1 cellular context compared by ENCODE assay signal in the genomic region with DNA sequence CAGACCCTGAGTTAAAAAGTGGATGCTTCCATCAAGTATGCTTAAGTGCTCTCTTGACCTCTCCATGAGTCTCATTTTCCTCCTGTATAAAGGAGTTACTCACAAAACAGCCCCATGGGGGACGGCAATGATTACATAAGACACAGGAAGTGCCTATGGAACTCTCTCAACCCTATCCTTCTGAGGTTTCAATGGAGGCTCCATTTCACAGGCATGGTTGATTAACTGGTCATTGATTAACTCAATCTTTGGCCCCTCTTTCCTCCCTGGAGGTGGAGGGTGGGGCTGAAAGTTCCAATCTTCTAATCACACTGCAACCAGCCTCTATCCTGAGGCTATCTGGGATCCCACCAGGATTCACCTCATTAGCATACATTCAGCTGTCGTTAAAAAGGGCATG.
TF ChIP-seq lines count a peak whose summit lies in the region.

No MANE protein-coding gene starts in this region.

TF ChIP-seq in HepG2, 621 proteins besides CTCF, POLR2A, EP300 and RAD21:
- TF ChIP-seq, protein P1, sequence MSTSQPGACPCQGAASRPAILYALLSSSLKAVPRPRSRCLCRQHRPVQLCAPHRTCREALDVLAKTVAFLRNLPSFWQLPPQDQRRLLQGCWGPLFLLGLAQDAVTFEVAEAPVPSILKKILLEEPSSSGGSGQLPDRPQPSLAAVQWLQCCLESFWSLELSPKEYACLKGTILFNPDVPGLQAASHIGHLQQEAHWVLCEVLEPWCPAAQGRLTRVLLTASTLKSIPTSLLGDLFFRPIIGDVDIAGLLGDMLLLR (CRISPR knock-in tag; IDR thresholded peaks at IDR 0.05), result no peak
- TF ChIP-seq MEIS1 (CRISPR knock-in tag; IDR thresholded peaks at IDR 0.05; ENCODE audit: borderline replicate concordance) (no peak), PHF20 (CRISPR knock-in tag; IDR thresholded peaks at IDR 0.05) (no peak), ETV5 (CRISPR knock-in tag; IDR thresholded peaks at IDR 0.05; ENCODE audit: borderline replicate concordance) (peak; percentile 70; the same call in 1 of the 2 replicates), FOXA3 (CRISPR knock-in tag; IDR thresholded peaks at IDR 0.05) (no peak), ZNF672 (CRISPR knock-in tag; IDR thresholded peaks at IDR 0.05) (no peak), ZNF354B (CRISPR knock-in tag; IDR thresholded peaks at IDR 0.05) (no peak), ELF3 (CRISPR knock-in tag; IDR thresholded peaks at IDR 0.05) (peak; percentile 32; the same call in 1 of the 2 replicates), NR2F6 (IDR thresholded peaks at IDR 0.05) (no peak), NR2F6 (CRISPR knock-in tag; IDR thresholded peaks at IDR 0.05) (0 out of 2 replicates have a peak, but pooled peaks have one; percentile 24), HNF1B (CRISPR knock-in tag; IDR thresholded peaks at IDR 0.05) (0 out of 2 replicates have a peak, but pooled peaks have one; percentile 37), GLMP (CRISPR knock-in tag; IDR thresholded peaks at IDR 0.05; ENCODE audit: borderline replicate concordance) (no peak), ARID5B (CRISPR knock-in tag; IDR thresholded peaks at IDR 0.05) (0 out of 2 replicates have a peak, but pooled peaks have one; percentile 9), ZNF644 (CRISPR knock-in tag; IDR thresholded peaks at IDR 0.05; ENCODE audit: low read depth) (peak; percentile 74; the same call in 1 of the 2 replicates), TBX2 (CRISPR knock-in tag; IDR thresholded peaks at IDR 0.05; ENCODE audit: borderline replicate concordance) (no peak), GABPA (IDR thresholded peaks at IDR 0.05; ENCODE audit: low read depth, low read length) (no peak), GABPA (CRISPR knock-in tag; IDR thresholded peaks at IDR 0.05; ENCODE audit: low read depth) (peak; percentile 51; the same call in 1 of the 2 replicates), ELF1 (CRISPR knock-in tag; IDR thresholded peaks at IDR 0.05) (peak; percentile 61), AKAP8 (CRISPR knock-in tag; IDR thresholded peaks at IDR 0.05) (0 out of 2 replicates have a peak, but pooled peaks have one; percentile 44), SALL2 (CRISPR knock-in tag; IDR thresholded peaks at IDR 0.05) (no peak), ZNF329 (CRISPR knock-in tag; IDR thresholded peaks at IDR 0.05; ENCODE audit: low read depth) (no peak), SALL1 (CRISPR knock-in tag; IDR thresholded peaks at IDR 0.05) (no peak), GPN1 (CRISPR knock-in tag; IDR thresholded peaks at IDR 0.05; ENCODE audit: borderline replicate concordance) (no peak), ZNF276 (CRISPR knock-in tag; IDR thresholded peaks at IDR 0.05; ENCODE audit: low read depth) (no peak)
- TF ChIP-seq, protein P2, sequence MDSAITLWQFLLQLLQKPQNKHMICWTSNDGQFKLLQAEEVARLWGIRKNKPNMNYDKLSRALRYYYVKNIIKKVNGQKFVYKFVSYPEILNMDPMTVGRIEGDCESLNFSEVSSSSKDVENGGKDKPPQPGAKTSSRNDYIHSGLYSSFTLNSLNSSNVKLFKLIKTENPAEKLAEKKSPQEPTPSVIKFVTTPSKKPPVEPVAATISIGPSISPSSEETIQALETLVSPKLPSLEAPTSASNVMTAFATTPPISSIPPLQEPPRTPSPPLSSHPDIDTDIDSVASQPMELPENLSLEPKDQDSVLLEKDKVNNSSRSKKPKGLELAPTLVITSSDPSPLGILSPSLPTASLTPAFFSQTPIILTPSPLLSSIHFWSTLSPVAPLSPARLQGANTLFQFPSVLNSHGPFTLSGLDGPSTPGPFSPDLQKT (CRISPR knock-in tag; IDR thresholded peaks at IDR 0.05; ENCODE audit: borderline replicate concordance), result no peak
TF ChIP-seq in HepG2: peak in this region for 9.
